1 cellular context compared by ENCODE assay signal in genomic region chr15:96047255-96047931, GRCh38.
TF ChIP-seq lines count a peak whose summit lies in the region.

No MANE protein-coding gene starts in this region.

TF ChIP-seq in K562, 482 proteins besides CTCF, POLR2A, EP300 and RAD21 (continued from another document and continues in another):
- no peak for TF ChIP-seq E2F8 (IDR thresholded peaks at IDR 0.05; ENCODE audit: low read depth, partially characterized antibody)
- TF ChIP-seq LEF1 (IDR thresholded peaks at IDR 0.05), result no peak
- TF ChIP-seq ZNF212 (CRISPR knock-in tag; IDR thresholded peaks at IDR 0.05), result no peak
- TF ChIP-seq ZFP91 (CRISPR knock-in tag; IDR thresholded peaks at IDR 0.05), result no peak
- no peak for TF ChIP-seq FOS (IDR thresholded peaks at IDR 0.05; ENCODE audit: extremely low read depth, insufficient read length)
- peak; percentile 13 to 51; a peak in 2 of 4 replicates for TF ChIP-seq FOXK2 (conservative IDR thresholded peaks at IDR 0.05 in 1 of 2, IDR thresholded peaks at IDR 0.05 in 1 of 2; ENCODE audit: low read depth in 2 of 2)
- TF ChIP-seq HMG20B (CRISPR knock-in tag; IDR thresholded peaks at IDR 0.05), result no peak
- TF ChIP-seq ZNF583 (CRISPR knock-in tag; IDR thresholded peaks at IDR 0.05), result no peak
- TF ChIP-seq NFIX (CRISPR knock-in tag; IDR thresholded peaks at IDR 0.05; ENCODE audit: low read depth), result no peak
- TF ChIP-seq FOSL1 (tag; conservative IDR thresholded peaks at IDR 0.05), result no peak
- no peak for TF ChIP-seq GTF2A2 (tag; IDR thresholded peaks at IDR 0.05)
- TF ChIP-seq ZNF778 (CRISPR knock-in tag; IDR thresholded peaks at IDR 0.05), result no peak
- TF ChIP-seq SIN3B (IDR thresholded peaks at IDR 0.05; ENCODE audit: low read depth), result no peak
- TF ChIP-seq CREM (IDR thresholded peaks at IDR 0.05; ENCODE audit: low read depth), result no peak; the same call in 1 of the 2 replicates
- TF ChIP-seq ZNF586 (CRISPR knock-in tag; conservative IDR thresholded peaks at IDR 0.05), result no peak
- no peak for TF ChIP-seq ZNF184 (CRISPR knock-in tag; IDR thresholded peaks at IDR 0.05)
- no peak for TF ChIP-seq CHCHD3 (CRISPR knock-in tag; IDR thresholded peaks at IDR 0.05)
- TF ChIP-seq HMBOX1 (IDR thresholded peaks at IDR 0.05), result peak; percentile 27; the same call in 1 of the 2 replicates
- no peak for TF ChIP-seq CSDE1 (IDR thresholded peaks at IDR 0.05)
- no peak for TF ChIP-seq KLF1 (tag; IDR thresholded peaks at IDR 0.05)
- TF ChIP-seq ZNF644 (tag; IDR thresholded peaks at IDR 0.05; ENCODE audit: low read depth), result no peak
- TF ChIP-seq NRF1 (conservative IDR thresholded peaks at IDR 0.05 in 1 of 2, IDR thresholded peaks at IDR 0.05 in 1 of 2), result no peak
- TF ChIP-seq HNRNPUL1 (IDR thresholded peaks at IDR 0.05; ENCODE audit: low read length), result no peak
- no peak for TF ChIP-seq PHTF2 (CRISPR knock-in tag; IDR thresholded peaks at IDR 0.05)
- TF ChIP-seq SAFB (IDR thresholded peaks at IDR 0.05; ENCODE audit: borderline replicate concordance, low read depth, low read length), result no peak
- TF ChIP-seq DMBX1 (CRISPR knock-in tag; IDR thresholded peaks at IDR 0.05; ENCODE audit: borderline replicate concordance), result no peak
- no peak for TF ChIP-seq MGA (IDR thresholded peaks at IDR 0.05)
- no peak for TF ChIP-seq RUNX1 (IDR thresholded peaks at IDR 0.05; ENCODE audit: low read depth)
- TF ChIP-seq ZNF551 (CRISPR knock-in tag; IDR thresholded peaks at IDR 0.05), result no peak
- TF ChIP-seq MEIS2 (IDR thresholded peaks at IDR 0.05; ENCODE audit: partially characterized antibody), result peak; percentile 24
- no peak for TF ChIP-seq ZNF3 (CRISPR knock-in tag; IDR thresholded peaks at IDR 0.05)
- TF ChIP-seq SMC3 (conservative IDR thresholded peaks at IDR 0.05; ENCODE audit: insufficient read depth, low read depth, low read length), result no peak
- no peak for TF ChIP-seq JUND (IDR thresholded peaks at IDR 0.05; ENCODE audit: borderline replicate concordance, low read depth, low read length)
- TF ChIP-seq JUND (tag; IDR thresholded peaks at IDR 0.05; ENCODE audit: borderline replicate concordance, low read depth, low read length), result 0 out of 3 replicates have a peak, but pooled peaks have one; percentile 13
- TF ChIP-seq MEF2A (IDR thresholded peaks at IDR 0.05; ENCODE audit: control insufficient read depth, low read depth, low read length), result no peak
- no peak for TF ChIP-seq ZNF830 (CRISPR knock-in tag; IDR thresholded peaks at IDR 0.05)
- TF ChIP-seq PTTG1 (tag; IDR thresholded peaks at IDR 0.05; ENCODE audit: low read depth), result no peak
- no peak for TF ChIP-seq STAT5B (CRISPR knock-in tag; IDR thresholded peaks at IDR 0.05)
- TF ChIP-seq POLR2G (IDR thresholded peaks at IDR 0.05; ENCODE audit: low read depth, low read length), result no peak
- TF ChIP-seq HNRNPL (IDR thresholded peaks at IDR 0.05; ENCODE audit: low read depth, low read length), result no peak
- no peak for TF ChIP-seq ZBTB5 (IDR thresholded peaks at IDR 0.05)
- TF ChIP-seq CREB3 (tag; conservative IDR thresholded peaks at IDR 0.05; ENCODE audit: low read depth), result no peak
- TF ChIP-seq GATA2 (CRISPR knock-in tag; IDR thresholded peaks at IDR 0.05), result no peak
